In the genomic region with DNA sequence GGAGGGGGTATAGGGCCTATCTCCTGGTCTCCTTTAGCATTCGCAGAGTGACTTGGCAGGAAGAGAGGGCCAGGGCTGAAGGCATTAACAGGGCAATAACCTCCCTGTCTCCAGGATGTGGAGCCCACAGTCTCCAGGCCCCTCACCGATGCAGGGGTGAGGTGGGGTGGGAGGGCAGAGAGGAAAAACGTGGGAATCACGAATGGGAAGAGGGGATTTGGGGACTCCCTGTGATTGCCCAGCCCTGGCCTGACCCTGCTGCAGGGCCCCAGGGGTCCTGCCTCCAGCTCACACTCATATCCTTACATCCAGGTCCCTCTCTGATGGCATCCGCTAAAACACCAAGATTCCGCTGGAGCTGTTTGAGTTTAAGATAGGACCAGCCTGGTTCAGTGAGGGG, we compare ENCODE assay signal across 1 cellular context.
TF ChIP-seq lines count a peak whose summit lies in the region.

No MANE protein-coding gene starts in this region.

TF ChIP-seq in GM23338, 12 proteins besides CTCF, POLR2A, EP300 and RAD21:
- TF ChIP-seq, protein P1, sequence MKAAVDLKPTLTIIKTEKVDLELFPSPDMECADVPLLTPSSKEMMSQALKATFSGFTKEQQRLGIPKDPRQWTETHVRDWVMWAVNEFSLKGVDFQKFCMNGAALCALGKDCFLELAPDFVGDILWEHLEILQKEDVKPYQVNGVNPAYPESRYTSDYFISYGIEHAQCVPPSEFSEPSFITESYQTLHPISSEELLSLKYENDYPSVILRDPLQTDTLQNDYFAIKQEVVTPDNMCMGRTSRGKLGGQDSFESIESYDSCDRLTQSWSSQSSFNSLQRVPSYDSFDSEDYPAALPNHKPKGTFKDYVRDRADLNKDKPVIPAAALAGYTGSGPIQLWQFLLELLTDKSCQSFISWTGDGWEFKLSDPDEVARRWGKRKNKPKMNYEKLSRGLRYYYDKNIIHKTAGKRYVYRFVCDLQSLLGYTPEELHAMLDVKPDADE (IDR thresholded peaks at IDR 0.05), result no peak
- TF ChIP-seq ZNF331 (CRISPR knock-in tag; IDR thresholded peaks at IDR 0.05; ENCODE audit: low read depth) (no peak), CREB1 (CRISPR knock-in tag; IDR thresholded peaks at IDR 0.05; ENCODE audit: low read depth) (no peak), EZH2phosphoT487 (IDR thresholded peaks at IDR 0.05; ENCODE audit: unreplicated experiment) (no peak), ZNF114 (CRISPR knock-in tag; IDR thresholded peaks at IDR 0.05) (no peak), JUNB (IDR thresholded peaks at IDR 0.05; ENCODE audit: unreplicated experiment) (no peak), STAT1 (IDR thresholded peaks at IDR 0.05; ENCODE audit: unreplicated experiment) (no peak), POLR2AphosphoS5 (IDR thresholded peaks at IDR 0.05; ENCODE audit: low read depth) (no peak), EZH2 (IDR thresholded peaks at IDR 0.05; ENCODE audit: low read depth, unreplicated experiment) (no peak), NANOG (IDR thresholded peaks at IDR 0.05; ENCODE audit: borderline replicate concordance) (no peak)
- TF ChIP-seq, protein P2, sequence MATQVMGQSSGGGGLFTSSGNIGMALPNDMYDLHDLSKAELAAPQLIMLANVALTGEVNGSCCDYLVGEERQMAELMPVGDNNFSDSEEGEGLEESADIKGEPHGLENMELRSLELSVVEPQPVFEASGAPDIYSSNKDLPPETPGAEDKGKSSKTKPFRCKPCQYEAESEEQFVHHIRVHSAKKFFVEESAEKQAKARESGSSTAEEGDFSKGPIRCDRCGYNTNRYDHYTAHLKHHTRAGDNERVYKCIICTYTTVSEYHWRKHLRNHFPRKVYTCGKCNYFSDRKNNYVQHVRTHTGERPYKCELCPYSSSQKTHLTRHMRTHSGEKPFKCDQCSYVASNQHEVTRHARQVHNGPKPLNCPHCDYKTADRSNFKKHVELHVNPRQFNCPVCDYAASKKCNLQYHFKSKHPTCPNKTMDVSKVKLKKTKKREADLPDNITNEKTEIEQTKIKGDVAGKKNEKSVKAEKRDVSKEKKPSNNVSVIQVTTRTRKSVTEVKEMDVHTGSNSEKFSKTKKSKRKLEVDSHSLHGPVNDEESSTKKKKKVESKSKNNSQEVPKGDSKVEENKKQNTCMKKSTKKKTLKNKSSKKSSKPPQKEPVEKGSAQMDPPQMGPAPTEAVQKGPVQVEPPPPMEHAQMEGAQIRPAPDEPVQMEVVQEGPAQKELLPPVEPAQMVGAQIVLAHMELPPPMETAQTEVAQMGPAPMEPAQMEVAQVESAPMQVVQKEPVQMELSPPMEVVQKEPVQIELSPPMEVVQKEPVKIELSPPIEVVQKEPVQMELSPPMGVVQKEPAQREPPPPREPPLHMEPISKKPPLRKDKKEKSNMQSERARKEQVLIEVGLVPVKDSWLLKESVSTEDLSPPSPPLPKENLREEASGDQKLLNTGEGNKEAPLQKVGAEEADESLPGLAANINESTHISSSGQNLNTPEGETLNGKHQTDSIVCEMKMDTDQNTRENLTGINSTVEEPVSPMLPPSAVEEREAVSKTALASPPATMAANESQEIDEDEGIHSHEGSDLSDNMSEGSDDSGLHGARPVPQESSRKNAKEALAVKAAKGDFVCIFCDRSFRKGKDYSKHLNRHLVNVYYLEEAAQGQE (IDR thresholded peaks at IDR 0.05; ENCODE audit: unreplicated experiment), result no peak
- TF ChIP-seq, protein P3, sequence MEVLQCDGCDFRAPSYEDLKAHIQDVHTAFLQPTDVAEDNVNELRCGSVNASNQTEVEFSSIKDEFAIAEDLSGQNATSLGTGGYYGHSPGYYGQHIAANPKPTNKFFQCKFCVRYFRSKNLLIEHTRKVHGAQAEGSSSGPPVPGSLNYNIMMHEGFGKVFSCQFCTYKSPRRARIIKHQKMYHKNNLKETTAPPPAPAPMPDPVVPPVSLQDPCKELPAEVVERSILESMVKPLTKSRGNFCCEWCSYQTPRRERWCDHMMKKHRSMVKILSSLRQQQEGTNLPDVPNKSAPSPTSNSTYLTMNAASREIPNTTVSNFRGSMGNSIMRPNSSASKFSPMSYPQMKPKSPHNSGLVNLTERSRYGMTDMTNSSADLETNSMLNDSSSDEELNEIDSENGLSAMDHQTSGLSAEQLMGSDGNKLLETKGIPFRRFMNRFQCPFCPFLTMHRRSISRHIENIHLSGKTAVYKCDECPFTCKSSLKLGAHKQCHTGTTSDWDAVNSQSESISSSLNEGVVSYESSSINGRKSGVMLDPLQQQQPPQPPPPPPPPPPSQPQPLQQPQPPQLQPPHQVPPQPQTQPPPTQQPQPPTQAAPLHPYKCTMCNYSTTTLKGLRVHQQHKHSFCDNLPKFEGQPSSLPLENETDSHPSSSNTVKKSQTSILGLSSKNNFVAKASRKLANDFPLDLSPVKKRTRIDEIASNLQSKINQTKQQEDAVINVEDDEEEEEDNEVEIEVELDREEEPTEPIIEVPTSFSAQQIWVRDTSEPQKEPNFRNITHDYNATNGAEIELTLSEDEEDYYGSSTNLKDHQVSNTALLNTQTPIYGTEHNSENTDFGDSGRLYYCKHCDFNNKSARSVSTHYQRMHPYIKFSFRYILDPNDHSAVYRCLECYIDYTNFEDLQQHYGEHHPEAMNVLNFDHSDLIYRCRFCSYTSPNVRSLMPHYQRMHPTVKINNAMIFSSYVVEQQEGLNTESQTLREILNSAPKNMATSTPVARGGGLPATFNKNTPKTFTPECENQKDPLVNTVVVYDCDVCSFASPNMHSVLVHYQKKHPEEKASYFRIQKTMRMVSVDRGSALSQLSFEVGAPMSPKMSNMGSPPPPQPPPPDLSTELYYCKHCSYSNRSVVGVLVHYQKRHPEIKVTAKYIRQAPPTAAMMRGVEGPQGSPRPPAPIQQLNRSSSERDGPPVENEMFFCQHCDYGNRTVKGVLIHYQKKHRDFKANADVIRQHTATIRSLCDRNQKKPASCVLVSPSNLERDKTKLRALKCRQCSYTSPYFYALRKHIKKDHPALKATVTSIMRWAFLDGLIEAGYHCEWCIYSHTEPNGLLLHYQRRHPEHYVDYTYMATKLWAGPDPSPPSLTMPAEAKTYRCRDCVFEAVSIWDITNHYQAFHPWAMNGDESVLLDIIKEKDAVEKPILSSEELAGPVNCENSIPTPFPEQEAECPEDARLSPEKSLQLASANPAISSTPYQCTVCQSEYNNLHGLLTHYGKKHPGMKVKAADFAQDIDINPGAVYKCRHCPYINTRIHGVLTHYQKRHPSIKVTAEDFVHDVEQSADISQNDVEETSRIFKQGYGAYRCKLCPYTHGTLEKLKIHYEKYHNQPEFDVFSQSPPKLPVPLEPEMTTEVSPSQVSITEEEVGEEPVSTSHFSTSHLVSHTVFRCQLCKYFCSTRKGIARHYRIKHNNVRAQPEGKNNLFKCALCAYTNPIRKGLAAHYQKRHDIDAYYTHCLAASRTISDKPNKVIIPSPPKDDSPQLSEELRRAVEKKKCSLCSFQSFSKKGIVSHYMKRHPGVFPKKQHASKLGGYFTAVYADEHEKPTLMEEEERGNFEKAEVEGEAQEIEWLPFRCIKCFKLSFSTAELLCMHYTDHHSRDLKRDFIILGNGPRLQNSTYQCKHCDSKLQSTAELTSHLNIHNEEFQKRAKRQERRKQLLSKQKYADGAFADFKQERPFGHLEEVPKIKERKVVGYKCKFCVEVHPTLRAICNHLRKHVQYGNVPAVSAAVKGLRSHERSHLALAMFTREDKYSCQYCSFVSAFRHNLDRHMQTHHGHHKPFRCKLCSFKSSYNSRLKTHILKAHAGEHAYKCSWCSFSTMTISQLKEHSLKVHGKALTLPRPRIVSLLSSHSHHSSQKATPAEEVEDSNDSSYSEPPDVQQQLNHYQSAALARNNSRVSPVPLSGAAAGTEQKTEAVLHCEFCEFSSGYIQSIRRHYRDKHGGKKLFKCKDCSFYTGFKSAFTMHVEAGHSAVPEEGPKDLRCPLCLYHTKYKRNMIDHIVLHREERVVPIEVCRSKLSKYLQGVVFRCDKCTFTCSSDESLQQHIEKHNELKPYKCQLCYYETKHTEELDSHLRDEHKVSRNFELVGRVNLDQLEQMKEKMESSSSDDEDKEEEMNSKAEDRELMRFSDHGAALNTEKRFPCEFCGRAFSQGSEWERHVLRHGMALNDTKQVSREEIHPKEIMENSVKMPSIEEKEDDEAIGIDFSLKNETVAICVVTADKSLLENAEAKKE (CRISPR knock-in tag; IDR thresholded peaks at IDR 0.05), result no peak
